Comparison of ENCODE assay signal across 17 cellular contexts in genomic region chr3:47428585-47429145, GRCh38.
"Had no signal": no experiment of that assay in that cellular context is flagged by ENCODE, and none has a peak within 500 bp of the region (broad histone marks: within the 10 kb centered on the region; RNA-seq: fewer than 3 reads in every experiment).

No MANE protein-coding gene starts in this region.

- H3K4me3 ChIP-seq: left lung, thoracic aorta, uterus had no signal

- FAIRE-seq: TTC549 had no signal

- H3K4me3 Mint-ChIP-seq: activated naive CD4-positive, alpha-beta T cell treated with anti-CD3 and anti-CD28 coated beads for 36 hours; memory B cell; nephron progenitor cell had no signal

- H3K36me3 ChIP-seq: brain microvascular endothelial cell, uterus had no signal

- H3K27ac ChIP-seq: brain microvascular endothelial cell, foreskin keratinocyte, left lung, thoracic aorta, uterus had no signal

- H3K4me1 ChIP-seq: foreskin keratinocyte, left lung, uterus had no signal

- H3K27me3 ChIP-seq: brain microvascular endothelial cell, foreskin keratinocyte, left lung, uterus had no signal

- H3K9me3 Mint-ChIP-seq: activated naive CD4-positive, alpha-beta T cell treated with anti-CD3 and anti-CD28 coated beads for 36 hours; memory B cell; nephron progenitor cell had no signal

- H3K27me3 Mint-ChIP-seq: memory B cell had no signal

- H3K27ac Mint-ChIP-seq: activated naive CD4-positive, alpha-beta T cell treated with anti-CD3 and anti-CD28 coated beads for 36 hours; memory B cell; nephron progenitor cell had no signal

- ATAC-seq: activated CD4-positive, CD25-positive, alpha-beta regulatory T cell treated with anti-CD3 and anti-CD28 coated beads, Interleukin-2, amount 50 U/mL, for 24 hours; esophagus mucosa; foreskin keratinocyte; left lung; sciatic nerve; stimulated activated naive CD8-positive, alpha-beta T cell treated with anti-CD3 and anti-CD28 coated beads, Interleukin-15, Interleukin-2, amounts not matched to agents 100 U/mL and 50 U/mL, for 24 hours had no signal

- DNase-seq: activated CD4-positive, alpha-beta T cell treated with anti-CD3 and anti-CD28 coated beads, Interleukin-2, amount 50 U/mL, for 48 hours; activated naive CD4-positive, alpha-beta T cell treated with anti-CD3 and anti-CD28 coated beads for 36 hours; amygdala; brain microvascular endothelial cell; foreskin keratinocyte; left lung; nephron progenitor cell; stimulated activated CD4-positive, alpha-beta T cell treated with anti-CD3 and anti-CD28 coated beads, Interleukin-2, amount 100 ng/mL, for 24 hours; stimulated activated naive CD8-positive, alpha-beta T cell treated with anti-CD3 and anti-CD28 coated beads, Interleukin-15, Interleukin-2, amounts not matched to agents 100 U/mL and 50 U/mL, for 24 hours; T-helper 2 cell; uterus had no signal

- H3K9me3 ChIP-seq: left lung, thoracic aorta, uterus had no signal
